Comparison of ENCODE assay signal across 8 cellular contexts in genomic region chr4:116358633-116359222, GRCh38.
DNase-seq lines count a peak whose midpoint lies in the region; FAIRE-seq and TF ChIP-seq lines count a peak whose summit lies in the region.

No MANE protein-coding gene starts in this region.

- no peaks in the 10 kb centered on the region for H3K36me3 Mint-ChIP-seq in nephron (ENCODE audit: low read depth)

- DNase-seq in AG09309 (ENCODE audit: low read depth) = peak; percentile 17
- peak; percentile 16 for DNase-seq in GM12891 (ENCODE audit: insufficient read length, low spot score)
- peak; percentile 29 for DNase-seq in HFF-Myc (ENCODE audit: extremely low read depth, low read depth)
- peak; percentile 8 for DNase-seq in LHCN-M2 (ENCODE audit: low read depth)
- peak; percentile 40 for DNase-seq in SK-N-DZ (ENCODE audit: low spot score)
- DNase-seq in endothelial cell of umbilical vein (ENCODE audit: low read depth, low spot score) = peak; percentile 73
- DNase-seq in ureter (ENCODE audit: low spot score) = no peak

- intact Hi-C loops in endothelial cell of umbilical vein (cut with micrococcal nuclease) = loop anchor here (1.0 to 10.0 kb wide), 8 partner anchors 178 to 1914 kb away; partner anchors contain the start of gene NDST3

- peaks cover 6% of the 10 kb centered on the region for H3K4me1 Mint-ChIP-seq in nephron

- no peaks in the 10 kb centered on the region for H3K27me3 ChIP-seq in endothelial cell of umbilical vein (ENCODE audit: control insufficient read depth in 2 of 2, insufficient read depth in 2 of 2, low read length in 2 of 2)

- FAIRE-seq in GM12891 (lab: Jason Lieb, UNC) (peak; percentile 97), endothelial cell of umbilical vein (lab: Jason Lieb, UNC) (peak; percentile 87)

- no peak overlapping the region for H3K4me2 ChIP-seq in endothelial cell of umbilical vein (ENCODE audit: insufficient read depth, low read length)

- no peak overlapping the region for H3K4me3 Mint-ChIP-seq in nephron

- peak; percentile 36 for TF ChIP-seq CTCF in AG09309 (IDR thresholded peaks at IDR 0.05; ENCODE audit: control insufficient read depth, insufficient read depth, low read depth, low read length, missing control alignments)
- peak; percentile 44 for TF ChIP-seq CTCF in HFF-Myc (IDR thresholded peaks at IDR 0.05; ENCODE audit: low read depth, low read length, missing control alignments)
- TF ChIP-seq CTCF in endothelial cell of umbilical vein (IDR thresholded peaks at IDR 0.05; ENCODE audit: extremely low read depth in 1 of 2, insufficient read depth in 1 of 2, low read depth in 1 of 2, low read length in 2 of 2) = peak; percentile 62 to 67
- peak; percentile 43 to 57 (median 45) for TF ChIP-seq CTCF in nephron (IDR thresholded peaks at IDR 0.05; ENCODE audit: unreplicated experiment in 3 of 3)

- POLR2A ChIA-PET in endothelial cell of umbilical vein (lab: Charles Lee) = no interaction called here

- TF ChIP-seq POLR2A in GM12891 (IDR thresholded peaks at IDR 0.05; ENCODE audit: low read depth, low read length) (no peak), endothelial cell of umbilical vein (IDR thresholded peaks at IDR 0.05; ENCODE audit: low read depth, low read length) (no peak)

- no peaks in the 10 kb centered on the region for H3K9me1 ChIP-seq in endothelial cell of umbilical vein (replicated peaks; ENCODE audit: control insufficient read depth, extremely low read depth, insufficient read depth, low read length)

- H3K9ac ChIP-seq in endothelial cell of umbilical vein (replicated peaks; ENCODE audit: extremely low read depth, insufficient read depth, low read length) = no peak overlapping the region

- no peaks in the 10 kb centered on the region for H3K79me2 ChIP-seq in endothelial cell of umbilical vein (ENCODE audit: control insufficient read depth, insufficient read depth, low read length)

- H3K9me3 Mint-ChIP-seq in nephron = no peaks in the 10 kb centered on the region

- dilution Hi-C loops in endothelial cell of umbilical vein (cut with MboI; ENCODE audit: extremely low pct_ligation_motif_present, low sequenced_read_pairs) = no loop called here

- no peaks in the 10 kb centered on the region for H3K27me3 Mint-ChIP-seq in nephron (ENCODE audit: low read depth)

- H3K4me3 ChIP-seq in AG09309 (ENCODE audit: control insufficient read depth, low read depth, low read length) = no peak overlapping the region
- no peak overlapping the region for H3K4me3 ChIP-seq in HFF-Myc (replicated peaks; ENCODE audit: low read depth, low read length)
- no peak overlapping the region for H3K4me3 ChIP-seq in endothelial cell of umbilical vein (replicated peaks in 1 of 3; ENCODE audit: insufficient read depth in 1 of 3, low read depth in 1 of 3, low read length in 3 of 3)

- CTCF ChIA-PET in endothelial cell of umbilical vein (lab: Charles Lee) = interaction anchor here (0.6 to 2.9 kb wide), 19 partner anchors 8 to 1994 kb away, joined by 3 to 19 read pairs (median 4); partner anchors contain the start of genes NDST3 and PRSS12

- no peak overlapping the region for H3K27ac ChIP-seq in endothelial cell of umbilical vein (ENCODE audit: insufficient read depth, low read depth, low read length)

- H4K20me1 ChIP-seq in endothelial cell of umbilical vein (replicated peaks; ENCODE audit: control insufficient read depth, extremely low read depth, insufficient read depth, low read length) = no peaks in the 10 kb centered on the region

- H3K4me1 ChIP-seq in endothelial cell of umbilical vein (ENCODE audit: control insufficient read depth, extremely low read depth, insufficient read depth, low read length) = no peaks in the 10 kb centered on the region

- no TSS peak for BruUV-seq in endothelial cell of umbilical vein (replicated peaks; lab: Mats Ljungman, UMichigan)

- H3K27ac Mint-ChIP-seq in nephron = no peak overlapping the region

- no peaks in the 10 kb centered on the region for H3K9me3 ChIP-seq in endothelial cell of umbilical vein (replicated peaks; ENCODE audit: control insufficient read depth, insufficient read depth, low read length)

- H2AFZ ChIP-seq in endothelial cell of umbilical vein (ENCODE audit: low read depth, low read length) = peak overlapping the region; percentile 46

- H3K36me3 ChIP-seq in endothelial cell of umbilical vein (ENCODE audit: control insufficient read depth in 2 of 2, extremely low read depth in 1 of 2, insufficient read depth in 2 of 2, low read length in 2 of 2) = no peaks in the 10 kb centered on the region

TF ChIP-seq in GM12891, 5 proteins besides CTCF, POLR2A, EP300 and RAD21:
- TF ChIP-seq POLR2AphosphoS5 (IDR thresholded peaks at IDR 0.05; ENCODE audit: low read depth, low read length) (no peak), PAX5 (IDR thresholded peaks at IDR 0.05; ENCODE audit: insufficient read depth, low read length, severe bottlenecking) (peak; percentile 35)

TF ChIP-seq in endothelial cell of umbilical vein, 7 proteins besides CTCF, POLR2A, EP300 and RAD21:
- no peak for TF ChIP-seq MYC (IDR thresholded peaks at IDR 0.05; ENCODE audit: low read depth, low read length)
- no peak for TF ChIP-seq POLR2AphosphoS5 (IDR thresholded peaks at IDR 0.05; ENCODE audit: insufficient read depth, low read depth, low read length)
- TF ChIP-seq EZH2 (IDR thresholded peaks at IDR 0.05; ENCODE audit: borderline replicate concordance, low read depth, low read length, severe bottlenecking) = no peak
- no peak for TF ChIP-seq MAX (IDR thresholded peaks at IDR 0.05; ENCODE audit: insufficient read depth, insufficient read length)
- TF ChIP-seq JUN (IDR thresholded peaks at IDR 0.05; ENCODE audit: borderline replicate concordance, insufficient read depth, insufficient read length, low read depth) = no peak
- TF ChIP-seq FOS (IDR thresholded peaks at IDR 0.05; ENCODE audit: borderline replicate concordance, insufficient read depth, low read length) = no peak
- TF ChIP-seq GATA2 (IDR thresholded peaks at IDR 0.05; ENCODE audit: insufficient read depth, insufficient read length, low read depth, low read length) = no peak
